Comparison of ENCODE assay signal across 10 cellular contexts in the genomic region with DNA sequence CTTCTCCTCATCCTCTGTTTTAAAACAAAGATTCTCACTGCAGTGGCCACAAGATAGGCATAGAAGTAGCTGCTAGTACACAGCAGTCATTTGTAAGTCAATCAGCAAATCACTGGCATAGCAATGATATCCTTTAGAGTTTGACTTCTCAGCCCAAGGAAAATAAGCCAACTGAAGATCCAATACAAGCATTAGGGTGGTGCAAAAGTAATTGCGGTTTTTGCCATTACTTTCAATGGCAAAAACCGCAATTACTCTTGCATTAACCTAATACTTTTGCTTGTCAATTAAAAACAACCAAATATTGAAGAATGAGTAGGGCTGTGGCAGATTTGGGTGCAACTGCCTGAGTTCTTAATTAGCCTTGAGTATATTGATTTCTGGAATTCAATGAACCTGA. TPM values are rescaled to one million over a fixed set of nuclear protein-coding genes. Genes with fewer than 3 reads are reported as not detected.
"Had no signal": no experiment of that assay in that cellular context is flagged by ENCODE, and none has a peak within 500 bp of the region (broad histone marks: within the 10 kb centered on the region; RNA-seq: fewer than 3 reads in every experiment).

No MANE protein-coding gene starts in this region.

- H3K27ac Mint-ChIP-seq: GM23338, H9, HFFc6, IgD-negative memory B cell had no signal

- FAIRE-seq: H1, H54, HTR-8/SVneo had no signal

- H3K36me3 Mint-ChIP-seq: IgD-negative memory B cell had no signal

- H3K4me3 Mint-ChIP-seq: GM23338, H9, HFFc6, IgD-negative memory B cell had no signal

- ATAC-seq: GM23338 had no signal

- DNase-seq: H9, HCEC 1CT, HFFc6, KG1 had no signal

- H2AFZ ChIP-seq: GM23338 had no signal

- H3K9me3 Mint-ChIP-seq: GM23338, H9, HFFc6, IgD-negative memory B cell had no signal

- H3K4me3 ChIP-seq: GM23338 had no signal

- H3K4me2 ChIP-seq: GM23338 had no signal

RNA-seq across cellular contexts. Expression of gene G6PC2, which starts 2.8 kb away (rescaled TPM):
- total RNA-seq: GM23338, H1, H9, HFFc6, HT-29 had no signal
- polyA plus RNA-seq: GM23338, H1, IgD-negative memory B cell had no signal

RNA-seq across cellular contexts. Expression of gene SPC25, which starts 13.7 kb away (rescaled TPM):
- polyA plus RNA-seq: IgD-negative memory B cell had no signal
